Comparison of ENCODE assay signal across 1 cellular context in genomic region chr14:75050852-75051555, GRCh38.
TF ChIP-seq lines count a peak whose summit lies in the region.

MLH3 (minus strand) TSS chr14:75051467; CDS start chr14:75049655, 1,812 bp downstream.

TF ChIP-seq in HepG2, 621 proteins besides CTCF, POLR2A, EP300 and RAD21 (continued from another document and continues in another):
- no peak for TF ChIP-seq SNAI1 (CRISPR knock-in tag; IDR thresholded peaks at IDR 0.05; ENCODE audit: borderline replicate concordance)
- TF ChIP-seq SP140L (CRISPR knock-in tag; IDR thresholded peaks at IDR 0.05; ENCODE audit: borderline replicate concordance), result 0 out of 2 replicates have a peak, but pooled peaks have one; percentile 71
- no peak for TF ChIP-seq ZFP36 (IDR thresholded peaks at IDR 0.05; ENCODE audit: borderline replicate concordance, low read depth, low read length, partially characterized antibody)
- TF ChIP-seq ATF1 (CRISPR knock-in tag; IDR thresholded peaks at IDR 0.05), result no peak
- no peak for TF ChIP-seq ZBTB46 (CRISPR knock-in tag; IDR thresholded peaks at IDR 0.05; ENCODE audit: borderline replicate concordance)
- peak; percentile 18; the same call in 1 of the 2 replicates for TF ChIP-seq ZNF230 (CRISPR knock-in tag; IDR thresholded peaks at IDR 0.05)
- TF ChIP-seq ARNT2 (CRISPR knock-in tag; IDR thresholded peaks at IDR 0.05; ENCODE audit: low read depth), result peak; percentile 95
- no peak for TF ChIP-seq ZNF235 (CRISPR knock-in tag; IDR thresholded peaks at IDR 0.05; ENCODE audit: borderline replicate concordance)
- TF ChIP-seq ZSCAN22 (CRISPR knock-in tag; IDR thresholded peaks at IDR 0.05), result no peak
- peak; percentile 60 for TF ChIP-seq KAT8 (CRISPR knock-in tag; IDR thresholded peaks at IDR 0.05)
- peak; percentile 89 for TF ChIP-seq ZNF777 (CRISPR knock-in tag; IDR thresholded peaks at IDR 0.05)
- TF ChIP-seq POGZ (CRISPR knock-in tag; IDR thresholded peaks at IDR 0.05), result no peak
- TF ChIP-seq ZNF234 (CRISPR knock-in tag; conservative IDR thresholded peaks at IDR 0.05), result no peak
- no peak for TF ChIP-seq ZNF180 (CRISPR knock-in tag; IDR thresholded peaks at IDR 0.05; ENCODE audit: borderline replicate concordance, low read depth)
- peak; percentile 28; the same call in 1 of the 2 replicates for TF ChIP-seq MIXL1 (CRISPR knock-in tag; IDR thresholded peaks at IDR 0.05)
- TF ChIP-seq DBP (CRISPR knock-in tag; IDR thresholded peaks at IDR 0.05; ENCODE audit: not compliant biosample characterization), result peak; percentile 6
- TF ChIP-seq CENPX (CRISPR knock-in tag; IDR thresholded peaks at IDR 0.05), result no peak
- no peak; the same call in 1 of the 2 replicates for TF ChIP-seq ZBTB25 (CRISPR knock-in tag; IDR thresholded peaks at IDR 0.05)
- TF ChIP-seq SETDB1 (CRISPR knock-in tag; IDR thresholded peaks at IDR 0.05; ENCODE audit: borderline replicate concordance), result no peak
- peak; percentile 89 for TF ChIP-seq SALL1 (CRISPR knock-in tag; IDR thresholded peaks at IDR 0.05)
- TF ChIP-seq FOXK2 (IDR thresholded peaks at IDR 0.05), result no peak
- TF ChIP-seq PRDM10 (CRISPR knock-in tag; IDR thresholded peaks at IDR 0.05; ENCODE audit: low read depth), result no peak
- 0 out of 2 replicates have a peak, but pooled peaks have one; percentile 36 for TF ChIP-seq ISX (CRISPR knock-in tag; conservative IDR thresholded peaks at IDR 0.05)
- peak; percentile 94 for TF ChIP-seq ZFY (CRISPR knock-in tag; IDR thresholded peaks at IDR 0.05)
- TF ChIP-seq DR1 (CRISPR knock-in tag; IDR thresholded peaks at IDR 0.05), result peak; percentile 50; the same call in 1 of the 2 replicates
- TF ChIP-seq ZFP82 (CRISPR knock-in tag; IDR thresholded peaks at IDR 0.05; ENCODE audit: borderline replicate concordance), result no peak
- TF ChIP-seq STAT5B (CRISPR knock-in tag; IDR thresholded peaks at IDR 0.05), result no peak
- no peak for TF ChIP-seq SRSF1 (optimal IDR thresholded peaks at IDR 0.05; ENCODE audit: low read depth, low read length)
- TF ChIP-seq MEF2D (CRISPR knock-in tag; IDR thresholded peaks at IDR 0.05), result no peak
- 0 out of 2 replicates have a peak, but pooled peaks have one; percentile 29 for TF ChIP-seq ZGPAT (CRISPR knock-in tag; IDR thresholded peaks at IDR 0.05)
- no peak for TF ChIP-seq CBX5 (CRISPR knock-in tag; IDR thresholded peaks at IDR 0.05; ENCODE audit: borderline replicate concordance)
- no peak for TF ChIP-seq PLSCR1 (CRISPR knock-in tag; IDR thresholded peaks at IDR 0.05; ENCODE audit: borderline replicate concordance)
- TF ChIP-seq ZBTB14 (CRISPR knock-in tag; IDR thresholded peaks at IDR 0.05), result peak; percentile 97
- peak; percentile 89; the same call in 1 of the 2 replicates for TF ChIP-seq ZFP37 (CRISPR knock-in tag; IDR thresholded peaks at IDR 0.05; ENCODE audit: borderline replicate concordance)
- TF ChIP-seq ZNF124 (CRISPR knock-in tag; IDR thresholded peaks at IDR 0.05), result no peak
- no peak for TF ChIP-seq CCDC6 (CRISPR knock-in tag; IDR thresholded peaks at IDR 0.05)
- TF ChIP-seq ZNF441 (CRISPR knock-in tag; IDR thresholded peaks at IDR 0.05; ENCODE audit: borderline replicate concordance), result peak; percentile 88
- TF ChIP-seq ZBTB38 (CRISPR knock-in tag; IDR thresholded peaks at IDR 0.05), result peak; percentile 9; the same call in 1 of the 2 replicates
- TF ChIP-seq ZNF280D (CRISPR knock-in tag; IDR thresholded peaks at IDR 0.05), result 0 out of 2 replicates have a peak, but pooled peaks have one; percentile 50
- TF ChIP-seq HNRNPK (IDR thresholded peaks at IDR 0.05; ENCODE audit: low read depth, low read length, poor library complexity, severe bottlenecking), result peak; percentile 51
- TF ChIP-seq YY1 (IDR thresholded peaks at IDR 0.05; ENCODE audit: insufficient read depth, insufficient replicate concordance, low read depth, low read length), result peak; percentile 31
- no peak for TF ChIP-seq ZNF18 (CRISPR knock-in tag; IDR thresholded peaks at IDR 0.05; ENCODE audit: insufficient replicate concordance)
- no peak for TF ChIP-seq ZNF788 (CRISPR knock-in tag; IDR thresholded peaks at IDR 0.05; ENCODE audit: borderline replicate concordance)
- 0 out of 2 replicates have a peak, but pooled peaks have one; percentile 24 for TF ChIP-seq ZBTB7B (CRISPR knock-in tag; IDR thresholded peaks at IDR 0.05)
- peak; percentile 90 for TF ChIP-seq SRY (CRISPR knock-in tag; IDR thresholded peaks at IDR 0.05)
- TF ChIP-seq TFE3 (CRISPR knock-in tag; IDR thresholded peaks at IDR 0.05), result peak; percentile 71; the same call in 1 of the 2 replicates
- peak; percentile 43 for TF ChIP-seq MED1 (CRISPR knock-in tag; IDR thresholded peaks at IDR 0.05)
